ENCODE assay signal across 24 cellular contexts in the genomic region with DNA sequence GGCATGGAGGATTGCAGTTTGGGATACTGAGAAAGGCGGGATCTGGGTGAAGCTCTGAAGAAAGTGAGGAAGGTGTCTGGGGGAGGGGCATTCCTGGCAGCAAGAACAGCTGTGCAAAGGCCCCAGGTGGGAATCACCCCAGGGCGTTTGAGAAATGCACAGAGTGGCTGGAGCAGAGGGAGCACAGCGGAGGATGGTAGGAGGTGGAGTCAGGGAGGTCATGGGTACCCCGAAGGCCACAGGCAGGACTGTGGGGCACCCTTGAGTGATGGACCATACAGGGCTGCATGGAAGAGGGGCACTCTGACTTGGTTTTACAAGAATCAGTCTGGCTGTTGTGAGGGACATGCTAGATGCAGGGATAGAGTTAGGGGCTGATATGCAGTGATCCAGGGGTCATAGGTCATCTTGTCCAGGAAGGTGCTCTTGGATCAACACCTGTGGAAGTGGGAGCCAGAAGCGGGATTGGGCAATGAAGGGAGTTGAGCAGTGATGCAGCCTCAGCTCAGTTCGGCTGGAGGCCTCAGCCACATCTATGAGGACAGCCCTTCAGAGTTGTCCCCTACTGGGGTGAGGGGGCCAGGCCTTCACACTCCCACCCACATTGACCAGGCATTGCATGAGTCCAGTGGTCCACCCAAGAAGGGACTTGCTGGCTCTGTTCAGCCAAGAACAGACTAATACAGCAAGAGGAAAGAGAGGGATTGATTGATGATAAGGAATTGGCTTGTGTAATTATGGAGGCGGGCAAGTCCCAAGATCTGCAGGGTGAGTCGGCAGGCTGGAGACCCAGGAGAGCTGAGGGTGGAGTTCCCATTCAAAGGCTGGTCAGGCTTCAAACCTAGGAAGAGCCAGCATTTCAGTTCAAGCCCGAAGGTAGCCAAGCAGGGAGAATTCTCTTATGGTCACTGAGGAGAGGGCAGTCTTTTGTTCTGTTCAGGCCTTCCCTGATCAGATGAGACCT. TPM values are rescaled to one million over a fixed set of nuclear protein-coding genes. Genes with fewer than 3 reads are reported as not detected.
DNase-seq lines count a peak whose midpoint lies in the region; ATAC-seq and TF ChIP-seq lines count a peak whose summit lies in the region.
"Had no signal": no experiment of that assay in that cellular context is flagged by ENCODE, and none has a peak within 500 bp of the region (broad histone marks: within the 10 kb centered on the region; RNA-seq: fewer than 3 reads in every experiment).

No MANE protein-coding gene starts in this region.

- in situ Hi-C loops in transverse colon (cut with MboI; ENCODE audit: low pct_ligation_motif_present in 1 of 4, low pct_unique_long_range_greater_than_20kb in 1 of 4, low sequenced_read_pairs in 3 of 4) = loop anchor here (5.0 to 25.0 kb wide), 5 partner anchors 78 to 263 kb away; partner anchors contain the start of genes TACR2 (in 2 of the 4) and FAM241B (in 1 of the 4)

- TF ChIP-seq EP300 in gastroesophageal sphincter (IDR thresholded peaks at IDR 0.05) = no peak
- no peak for TF ChIP-seq EP300 in transverse colon (IDR thresholded peaks at IDR 0.05; ENCODE audit: low read depth)

- H3K27ac ChIP-seq in heart right ventricle (no peak overlapping the region), gastroesophageal sphincter (peak overlapping the region in 3 of 4 donors; percentile 83 to 84 (median 83)), rectal smooth muscle tissue (ENCODE audit: low read depth, low read length) (peak overlapping the region; percentile 84), transverse colon (peak overlapping the region in 3 of 4 donors; percentile 75 to 79 (median 75))
- H3K27ac ChIP-seq: colonic mucosa, HL-60 had no signal

- no peak for TF ChIP-seq POLR2A in gastroesophageal sphincter (IDR thresholded peaks at IDR 0.05)
- TF ChIP-seq POLR2A in transverse colon (IDR thresholded peaks at IDR 0.05) = no peak

- H3K9ac ChIP-seq in rectal smooth muscle tissue (ENCODE audit: low read length) = no peak overlapping the region

- H3K4me1 ChIP-seq in heart right ventricle = peaks cover 0 to 3% (median 0%) of the 10 kb centered on the region in 9 donors
- peaks cover 2 to 68% (median 5%) of the 10 kb centered on the region in 3 donors for H3K4me1 ChIP-seq in gastroesophageal sphincter
- H3K4me1 ChIP-seq in rectal smooth muscle tissue (ENCODE audit: control insufficient read depth, insufficient read depth, low read length) = peaks cover 31% of the 10 kb centered on the region
- H3K4me1 ChIP-seq in transverse colon = peaks cover 0 to 7% (median 4%) of the 10 kb centered on the region in 4 donors
- H3K4me1 ChIP-seq: colonic mucosa, HAP-1, uterus had no signal

- H3K36me3 ChIP-seq in heart right ventricle = peaks cover 0 to 63% (median 0%) of the 10 kb centered on the region in 9 donors
- peaks cover 0 to 39% of the 10 kb centered on the region in 2 donors for H3K36me3 ChIP-seq in gastroesophageal sphincter
- H3K36me3 ChIP-seq in rectal smooth muscle tissue (ENCODE audit: control insufficient read depth, insufficient read depth, low read length) = peaks cover 4% of the 10 kb centered on the region
- no peaks in the 10 kb centered on the region for H3K36me3 ChIP-seq in transverse colon
- H3K36me3 ChIP-seq: HAP-1, uterus had no signal

- ATAC-seq in heart right ventricle = no peak
- ATAC-seq in gastroesophageal sphincter = no peak
- ATAC-seq: activated CD8-positive, alpha-beta T cell treated with anti-CD3 and anti-CD28 coated beads, Interleukin-2, amount 10 ng/mL, durations not matched to agents 7 days and 5 days; GM12878 had no signal

- DNase-seq in cardiac septum (ENCODE audit: low spot score) = peak; percentile 60
- DNase-seq in heart right ventricle = no peak
- DNase-seq in transverse colon = no peak
- no peak for DNase-seq in NCI-H1105 treated with DMSO at 0.1 percent for 48 hours (lab: John Stamatoyannopoulos, UW)
- no peak for DNase-seq in pons (ENCODE audit: low spot score)
- no peak for DNase-seq in SK-N-DZ (ENCODE audit: low spot score)
- DNase-seq: activated CD8-positive, alpha-beta T cell treated with anti-CD3 and anti-CD28 coated beads, Interleukin-2, amount 10 ng/mL, durations not matched to agents 7 days and 5 days; activated naive CD4-positive, alpha-beta T cell; activated T-cell treated with anti-CD3 and anti-CD28 coated beads, Interleukin-2, amount 50 U/mL, for 1 hour; AML-193; colonic mucosa; COR-L47; Karpas-422; NCI-H187; NCI-H526 treated with DMSO at 0.1 percent for 48 hours; nucleus accumbens; retina; stimulated activated CD4-positive, alpha-beta T cell treated with anti-CD3 and anti-CD28 coated beads, Interleukin-4, amount 100 ng/mL, for 4 hours had no signal

- intact Hi-C loops in cardiac septum (cut with DNase I) = loop anchor here (10.0 kb wide), 1 partner anchor 265 kb away; no protein-coding TSS in a partner anchor
- intact Hi-C loops in heart right ventricle (cut with DNase I) = loop anchor here in 4 of 10 donors (5.0 to 10.0 kb wide), 3 partner anchors 45 to 265 kb away; partner anchors contain the start of gene TSPAN15 (in 1 of the 4)
- intact Hi-C loops in transverse colon (cut with DNase I; ENCODE audit: low total_unique reads) = no loop called here

- 82 to 83% methylated on average over 9 of the region's 9 CpGs for WGBS in heart right ventricle, 2 donors
- 73 to 95% methylated on average over 6 to 7 of the region's 9 CpGs for WGBS in gastroesophageal sphincter (ENCODE audit: low coverage in 1 of 2), 2 donors
- WGBS in transverse colon (ENCODE audit: low coverage in 1 of 2), 2 donors = 52 to 82% methylated on average over 4 to 9 of the region's 9 CpGs

- no peak overlapping the region for H3K4me3 ChIP-seq in heart right ventricle
- H3K4me3 ChIP-seq in gastroesophageal sphincter = no peak overlapping the region
- no peak overlapping the region for H3K4me3 ChIP-seq in rectal smooth muscle tissue (ENCODE audit: low read length)
- H3K4me3 ChIP-seq in transverse colon = no peak overlapping the region
- H3K4me3 ChIP-seq: colonic mucosa, GM12878, HAP-1, uterus had no signal

- H3K9me3 ChIP-seq in heart right ventricle = no peaks in the 10 kb centered on the region
- H3K9me3 ChIP-seq in gastroesophageal sphincter = no peaks in the 10 kb centered on the region
- no peaks in the 10 kb centered on the region for H3K9me3 ChIP-seq in transverse colon
- H3K9me3 ChIP-seq: colonic mucosa, HAP-1, uterus had no signal

- TF ChIP-seq CTCF in heart right ventricle (IDR thresholded peaks at IDR 0.05) (no peak), gastroesophageal sphincter (IDR thresholded peaks at IDR 0.05) (no peak), transverse colon (IDR thresholded peaks at IDR 0.05) (no peak)

- no peaks in the 10 kb centered on the region for H3K27me3 ChIP-seq in heart right ventricle
- H3K27me3 ChIP-seq in gastroesophageal sphincter = no peaks in the 10 kb centered on the region
- no peaks in the 10 kb centered on the region for H3K27me3 ChIP-seq in rectal smooth muscle tissue (ENCODE audit: control insufficient read depth, insufficient read depth, low read length)
- H3K27me3 ChIP-seq in transverse colon = no peaks in the 10 kb centered on the region
- H3K27me3 ChIP-seq: colonic mucosa, uterus had no signal

RNA-seq across cellular contexts. Expression of gene TSPAN15, which starts 48.7 kb away (rescaled TPM):
- total RNA-seq in cardiac septum (6.9 TPM), heart right ventricle (10 to 100 TPM in 5 of 10 donors, 1 to 10 TPM in 5; 5.0 to 16.5 (median 9.4) TPM), gastroesophageal sphincter (10 to 100 TPM; 51.9 to 66.7 (median 58.1) TPM), transverse colon (100 to 1,000 TPM in 3 of 4 donors, 10 to 100 TPM in 1; 97.7 to 152 (median 148) TPM)
- polyA plus RNA-seq in heart right ventricle = 10 to 100 TPM; 15.4 to 18.2 TPM
- 13.8 and 19.9 TPM in 2 replicates for polyA plus RNA-seq in SK-N-DZ (2014; cell fraction: cytosol; rRNA removed)
- polyA plus RNA-seq in SK-N-DZ (2014; cell fraction: nucleus; rRNA removed) = 10.6 and 17.6 TPM in 2 replicates

Comparison
In these comparisons a context has a peak if more than half of its experiments do, and no peak if none do; other contexts are left out.
1. H3K27ac ChIP-seq: peak in gastroesophageal sphincter (3 of 4), rectal smooth muscle tissue (single experiment) and transverse colon (3 of 4); none in heart right ventricle (0 of 10).